In genomic region chr2:19989342-19989680, GRCh38 we compare ENCODE assay signal across 8 cellular contexts. TPM values are rescaled to one million over a fixed set of nuclear protein-coding genes. Genes with fewer than 3 reads are reported as not detected.
DNase-seq lines count a peak whose midpoint lies in the region; ATAC-seq, FAIRE-seq and TF ChIP-seq lines count a peak whose summit lies in the region.

No MANE protein-coding gene starts in this region.

- TF ChIP-seq CTCF in left ventricle myocardium inferior (IDR thresholded peaks at IDR 0.05; ENCODE audit: borderline replicate concordance): no peak

- intact Hi-C loops in left ventricle myocardium inferior (cut with micrococcal nuclease): no loop called here

- no peak for ATAC-seq in T-helper 17 cell
- no peak for ATAC-seq in HG03280 (IDR thresholded peaks at IDR 0.05; ENCODE audit: unreplicated experiment)

- H3K4me3 ChIP-seq in left ventricle myocardium inferior (peak overlapping the region; percentile 90), skeletal muscle satellite cell (ENCODE audit: low read length) (peak overlapping the region; percentile 88)

- TF ChIP-seq POLR2A in H54 (IDR thresholded peaks at IDR 0.05; ENCODE audit: low read depth, low read length): no peak

- peak overlapping the region; percentile 85 for H3K27ac Mint-ChIP-seq in T-helper 17 cell

- peak overlapping the region; percentile 94 for H3K4me3 Mint-ChIP-seq in T-helper 17 cell

- H3K9me3 ChIP-seq in T-helper 17 cell (ENCODE audit: control insufficient read depth, low read length, poor library complexity, severe bottlenecking) (no peaks in the 10 kb centered on the region), left ventricle myocardium inferior (replicated peaks) (no peaks in the 10 kb centered on the region), skeletal muscle satellite cell (replicated peaks; ENCODE audit: low read length) (no peaks in the 10 kb centered on the region)

- H3K27ac ChIP-seq in left ventricle myocardium inferior (replicated peaks): peak overlapping the region; percentile 76

- FAIRE-seq in H54 (lab: Jason Lieb, UNC): no peak

- H3K9ac ChIP-seq in skeletal muscle satellite cell (ENCODE audit: low read depth, low read length): peak overlapping the region; percentile 81

- H3K36me3 ChIP-seq in left ventricle myocardium inferior (no peaks in the 10 kb centered on the region), skeletal muscle satellite cell (ENCODE audit: insufficient read depth, low read length) (peaks cover 3% of the 10 kb centered on the region)

- H3K27me3 Mint-ChIP-seq in T-helper 17 cell: peaks cover 18% of the 10 kb centered on the region

- H3K4me1 ChIP-seq in left ventricle myocardium inferior: peaks cover 26% of the 10 kb centered on the region
- peaks cover 4% of the 10 kb centered on the region for H3K4me1 ChIP-seq in skeletal muscle satellite cell (ENCODE audit: control insufficient read depth, insufficient read depth, low read length)

- peaks cover 7% of the 10 kb centered on the region for H3K36me3 Mint-ChIP-seq in T-helper 17 cell (ENCODE audit: low read depth)

- H3K27me3 ChIP-seq in left ventricle myocardium inferior (ENCODE audit: low read depth): no peaks in the 10 kb centered on the region
- H3K27me3 ChIP-seq in skeletal muscle satellite cell (ENCODE audit: control insufficient read depth, insufficient read depth, low read length): no peaks in the 10 kb centered on the region

- H3K4me1 Mint-ChIP-seq in T-helper 17 cell: peaks cover 20% of the 10 kb centered on the region

- DNase-seq in H54 (ENCODE audit: insufficient read length, low spot score) (peak; percentile 9), T-helper 17 cell (no peak), left ventricle myocardium inferior (no peak), NCI-H524 treated with DMSO at 0.1 percent for 48 hours (lab: John Stamatoyannopoulos, UW) (no peak), germinal center (ENCODE audit: low spot score) (no peak)
- no peak for DNase-seq in activated effector memory CD4-positive, alpha-beta T cell treated with Interleukin-2 at 50 U/mL for 16 hours

- peak overlapping the region; percentile 82 for H3K4me2 ChIP-seq in skeletal muscle satellite cell (ENCODE audit: low read length)

RNA-seq across cellular contexts. Expression of gene WDR35, which starts 0.6 kb away (rescaled TPM):
- total RNA-seq in T-helper 17 cell: 1 to 10 TPM; 3.5 to 5.6 TPM
- 4.8 TPM for total RNA-seq in left ventricle myocardium inferior
- total RNA-seq in skeletal muscle satellite cell (2012; rRNA removed): 13.4 and 13.8 TPM in 2 replicates

RNA-seq across cellular contexts. Expression of gene MATN3, which starts 23.2 kb away (rescaled TPM):
- total RNA-seq in T-helper 17 cell (not detected), left ventricle myocardium inferior (0.22 TPM)
- 1.0 and 2.0 TPM in 2 replicates for total RNA-seq in skeletal muscle satellite cell (2012; rRNA removed)
